Comparison of ENCODE assay signal across 21 cellular contexts in genomic region chr1:190904091-190904695, GRCh38.
DNase-seq lines count a peak whose midpoint lies in the region; FAIRE-seq and TF ChIP-seq lines count a peak whose summit lies in the region.
"Had no signal": no experiment of that assay in that cellular context is flagged by ENCODE, and none has a peak within 500 bp of the region (broad histone marks: within the 10 kb centered on the region; RNA-seq: fewer than 3 reads in every experiment).

No MANE protein-coding gene starts in this region.

- TF ChIP-seq CTCF in D721Med (IDR thresholded peaks at IDR 0.05; ENCODE audit: insufficient read depth, missing control alignments) (no peak), mammary epithelial cell (conservative IDR thresholded peaks at IDR 0.05 in 1 of 2, IDR thresholded peaks at IDR 0.05 in 1 of 2; ENCODE audit: extremely low read depth in 1 of 2, insufficient read depth in 1 of 2, low read depth in 1 of 2, low read length in 2 of 2) (no peak), kidney epithelial cell (IDR thresholded peaks at IDR 0.05; ENCODE audit: insufficient read depth, low read length, poor library complexity, severe bottlenecking) (no peak), tibial artery (IDR thresholded peaks at IDR 0.05) (no peak)

- H3K27me3 ChIP-seq in MG63 (no peaks in the 10 kb centered on the region), mammary epithelial cell (ENCODE audit: insufficient read depth, low read length) (no peaks in the 10 kb centered on the region), kidney epithelial cell (ENCODE audit: control insufficient read depth, insufficient read depth, low read length) (no peaks in the 10 kb centered on the region), tibial artery (no peaks in the 10 kb centered on the region)
- H3K27me3 ChIP-seq: right lobe of liver, upper lobe of left lung had no signal

- WGBS in mammary epithelial cell (ENCODE audit: low coverage, missing lambda C conversion rate) = 32% methylated on average over 2 of the region's 2 CpGs

- H4K20me1 ChIP-seq in mammary epithelial cell (ENCODE audit: insufficient read depth, low read length) = no peaks in the 10 kb centered on the region

- in situ Hi-C loops in mammary epithelial cell (cut with MboI; ENCODE audit: low sequenced_read_pairs in 2 of 2) = no loop called here

- no TSS peak for BruUV-seq in mammary epithelial cell (replicated peaks; lab: Mats Ljungman, UMichigan)

- H3K27ac ChIP-seq in mammary epithelial cell (ENCODE audit: insufficient read depth, low read depth, low read length) (no peak overlapping the region), tibial artery (no peak overlapping the region)
- H3K27ac ChIP-seq: right lobe of liver, SK-N-MC, upper lobe of left lung had no signal

- CTCF ChIA-PET in mammary epithelial cell (lab: Charles Lee; ENCODE audit: low non-redundant PET) = no interaction called here

- H3K9me3 ChIP-seq in MG63 (no peaks in the 10 kb centered on the region), mammary epithelial cell (replicated peaks; ENCODE audit: insufficient read depth, low read length) (no peaks in the 10 kb centered on the region), tibial artery (no peaks in the 10 kb centered on the region)
- H3K9me3 ChIP-seq: right lobe of liver, upper lobe of left lung had no signal

- H3K36me3 ChIP-seq in MG63 (no peaks in the 10 kb centered on the region), mammary epithelial cell (ENCODE audit: insufficient read depth, low read length) (no peaks in the 10 kb centered on the region), kidney epithelial cell (ENCODE audit: control insufficient read depth, insufficient read depth, low read length) (no peaks in the 10 kb centered on the region), tibial artery (no peaks in the 10 kb centered on the region)
- H3K36me3 ChIP-seq: right lobe of liver, upper lobe of left lung had no signal

- no peak overlapping the region for H3K9ac ChIP-seq in mammary epithelial cell (ENCODE audit: insufficient read depth, low read length)

- H3K4me1 ChIP-seq in mammary epithelial cell (ENCODE audit: insufficient read depth, low read length) = peaks cover 4% of the 10 kb centered on the region
- no peaks in the 10 kb centered on the region for H3K4me1 ChIP-seq in tibial artery
- H3K4me1 ChIP-seq: right lobe of liver, upper lobe of left lung had no signal

- H3K79me2 ChIP-seq in mammary epithelial cell (ENCODE audit: insufficient read depth, low read length) = no peaks in the 10 kb centered on the region

- no peak overlapping the region for H2AFZ ChIP-seq in mammary epithelial cell (ENCODE audit: low read depth, low read length)
- H2AFZ ChIP-seq: GM23338 had no signal

- FAIRE-seq in D721Med (lab: Jason Lieb, UNC) = peak; percentile 25
- FAIRE-seq: K562 had no signal

- intact Hi-C loops in mammary epithelial cell (cut with micrococcal nuclease) (no loop called here), head of caudate nucleus (cut with DNase I) (no loop called here), tibial artery (cut with DNase I; ENCODE audit: low total_unique reads) (no loop called here)

- DNase-seq in D721Med (ENCODE audit: insufficient read length, low spot score) (no peak), MG63 (peak; percentile 52), mammary epithelial cell (peak; percentile 72), kidney epithelial cell (ENCODE audit: low read depth) (peak; percentile 56), NCI-H2227 (lab: John Stamatoyannopoulos, UW; ENCODE audit: unreplicated experiment) (no peak), head of caudate nucleus (no peak), tibial artery (no peak), HuH-7 (ENCODE audit: low spot score) (no peak)
- DNase-seq: ACHN; activated CD4-positive, CD25-positive, alpha-beta regulatory T cell treated with anti-CD3 and anti-CD28 coated beads, Interleukin-2, amount 50 U/mL, for 72 hours; CD4-positive, alpha-beta T cell; NCI-H1092; NCI-H82; right lobe of liver; stimulated activated CD4-positive, alpha-beta T cell treated with anti-CD3 and anti-CD28 coated beads, Interleukin-1b, Interleukin-23, amount 100 ng/mL, for 48 hours; stimulated activated naive CD8-positive, alpha-beta T cell treated with anti-CD3 and anti-CD28 coated beads, Interleukin-15, Interleukin-2, amounts not matched to agents 100 U/mL and 50 U/mL, for 24 hours; T1000; upper lobe of left lung had no signal

- H3K4me2 ChIP-seq in mammary epithelial cell (ENCODE audit: insufficient read depth, low read depth, low read length) = peak overlapping the region; percentile 47
- H3K4me2 ChIP-seq: GM23338 had no signal

- dilution Hi-C loops in mammary epithelial cell (cut with HindIII; ENCODE audit: low sequenced_read_pairs) = no loop called here

- H3K4me3 ChIP-seq in MG63 = no peak overlapping the region
- no peak overlapping the region for H3K4me3 ChIP-seq in mammary epithelial cell (replicated peaks in 1 of 3; ENCODE audit: insufficient read depth in 1 of 3, low read depth in 2 of 3, low read length in 3 of 3)
- H3K4me3 ChIP-seq in kidney epithelial cell (ENCODE audit: low read depth, low read length) = no peak overlapping the region
- H3K4me3 ChIP-seq in tibial artery = no peak overlapping the region
- H3K4me3 ChIP-seq: GM23338, K562, right lobe of liver, SK-N-MC, upper lobe of left lung had no signal

Comparison
In these comparisons a context has a peak if more than half of its experiments do, and no peak if none do; other contexts are left out.
1. DNase-seq: peak in MG63 (single experiment), mammary epithelial cell (single experiment) and kidney epithelial cell (single experiment); none in D721Med (single experiment), NCI-H2227 (single experiment), head of caudate nucleus (0 of 42), tibial artery (0 of 2) and HuH-7 (single experiment).